In the genomic region with DNA sequence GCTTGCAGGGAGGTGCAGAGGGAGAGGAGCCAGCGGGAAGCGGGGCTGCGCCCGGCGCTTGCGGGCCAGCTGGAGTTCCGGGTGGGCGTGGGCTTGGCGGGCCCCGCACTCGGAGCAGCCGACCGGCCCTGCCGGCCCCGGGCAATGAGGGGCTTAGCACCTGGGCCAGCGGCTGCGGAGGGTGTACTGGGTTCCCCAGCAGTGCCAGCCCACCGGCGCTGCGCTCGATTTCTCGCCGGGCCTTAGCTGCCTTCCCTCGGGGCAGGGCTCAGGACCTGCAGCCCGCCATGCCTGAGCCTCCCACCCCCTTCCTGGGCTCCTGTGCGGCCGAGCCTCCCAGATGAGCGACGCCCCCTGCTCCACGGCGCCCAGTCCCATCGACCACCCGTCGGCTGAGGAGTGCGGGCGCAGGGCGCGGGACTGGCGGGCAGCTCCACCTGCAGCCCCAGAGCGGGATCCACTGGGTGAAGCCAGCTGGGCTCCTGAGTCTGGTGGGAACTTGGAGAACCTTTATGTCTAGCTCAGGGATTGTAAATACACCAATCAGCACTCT, we compare ENCODE assay signal across 3 cellular contexts. TPM values are rescaled to one million over a fixed set of nuclear protein-coding genes. Genes with fewer than 3 reads are reported as not detected.
DNase-seq lines count a peak whose midpoint lies in the region; ATAC-seq and TF ChIP-seq lines count a peak whose summit lies in the region.
"Not testable (repeated sequence)": the region's sequence is repeated elsewhere in the genome, so short reads cannot be mapped to it uniquely, and the experiment has no call there.

No MANE protein-coding gene starts in this region.

- not testable (repeated sequence) for H2BK20ac ChIP-seq in H9 (ENCODE audit: low read depth, low read length, poor library complexity, severe bottlenecking)

- DNase-seq in H9 (peak; percentile 35), WTC11 (ENCODE audit: low spot score) (peak; percentile 24)
- not testable (repeated sequence) for DNase-seq in testis

- POLR2A ChIA-PET in WTC11 (lab: Charles Lee): not testable (repeated sequence)

- H2AK5ac ChIP-seq in H9 (ENCODE audit: insufficient read length, low read length): not testable (repeated sequence)

- not testable (repeated sequence) for H3K4me3 Mint-ChIP-seq in H9, WTC11

- H3K36me3 Mint-ChIP-seq in H9 (ENCODE audit: insufficient read depth in 1 of 3, low read depth in 3 of 3); WTC11: not testable (repeated sequence)

- H3K9me3 Mint-ChIP-seq in H9: not testable (repeated sequence)
- peaks cover 13% of the 10 kb centered on the region for H3K9me3 Mint-ChIP-seq in WTC11

- H3K23ac ChIP-seq in H9 (ENCODE audit: insufficient read length, low read depth, low read length): not testable (repeated sequence)

- H3K79me1 ChIP-seq in H9 (ENCODE audit: insufficient read depth, low read depth, low read length, poor library complexity, severe bottlenecking): not testable (repeated sequence)

- not testable (repeated sequence) for H3K36me3 ChIP-seq in testis (ENCODE audit: low read depth, missing control alignments)

- not testable (repeated sequence) for H3K27ac ChIP-seq in H9 (ENCODE audit: insufficient read length, low read depth, low read length)
- H3K27ac ChIP-seq in testis: peak overlapping the region in 1 of 2 donors; percentile 19

- not testable (repeated sequence) for H2BK15ac ChIP-seq in H9 (ENCODE audit: low read depth, low read length)

- not testable (repeated sequence) for H4K5ac ChIP-seq in H9 (ENCODE audit: insufficient read length, low read depth, low read length)

- not testable (repeated sequence) for H3K14ac ChIP-seq in H9 (ENCODE audit: insufficient read depth, low read length)

- H2BK5ac ChIP-seq in H9 (ENCODE audit: insufficient read length, low read length): not testable (repeated sequence)

- H2BK120ac ChIP-seq in H9 (ENCODE audit: low read depth, low read length, poor library complexity, severe bottlenecking): not testable (repeated sequence)

- not testable (repeated sequence) for H3K27me3 Mint-ChIP-seq in H9 (ENCODE audit: low read depth); WTC11 (ENCODE audit: low read depth)

- not testable (repeated sequence) for H3K9me3 ChIP-seq in H9 (ENCODE audit: control insufficient read depth, low read depth, low read length); testis

- H3K27me3 ChIP-seq in H9 (ENCODE audit: insufficient read depth, low read length); testis: not testable (repeated sequence)

- CTCF ChIA-PET in WTC11 (lab: Charles Lee): not testable (repeated sequence)

- not testable (repeated sequence) for H4K8ac ChIP-seq in H9 (replicated peaks; ENCODE audit: insufficient read length, low read depth, low read length)

- no CpG with 5 or more reads among the region's 40 CpGs for WGBS in H9 (ENCODE audit: extremely low coverage, insufficient read length, low lambda C conversion rate)
- 85% methylated on average over 40 of the region's 40 CpGs; no CpG with 5 or more reads in 1 of the 2 donors for WGBS in testis, 2 donors

- ATAC-seq in WTC11: not testable (repeated sequence)

- H2AFZ ChIP-seq in H9 (ENCODE audit: low read length): not testable (repeated sequence)

- not testable (repeated sequence) for H3K9ac ChIP-seq in H9 (ENCODE audit: extremely low read depth, insufficient read length, low read length)

- H3K4me2 ChIP-seq in H9 (ENCODE audit: insufficient read depth, insufficient read length, low read length): not testable (repeated sequence)

- not testable (repeated sequence) for H3T11ph ChIP-seq in H9 (ENCODE audit: low read length)

- not testable (repeated sequence) for H4K20me1 ChIP-seq in H9 (ENCODE audit: control insufficient read depth, insufficient read depth, insufficient read length)

- H4K91ac ChIP-seq in H9 (ENCODE audit: insufficient read length, low read depth, low read length): not testable (repeated sequence)

- intact Hi-C loops in testis (cut with DNase I; ENCODE audit: low total_unique reads): not testable (repeated sequence)

- not testable (repeated sequence) for H3K23me2 ChIP-seq in H9 (ENCODE audit: insufficient read length, low read depth, low read length, poor library complexity, severe bottlenecking)

- not testable (repeated sequence) for TF ChIP-seq CTCF in H9 (conservative IDR thresholded peaks at IDR 0.05); WTC11 (IDR thresholded peaks at IDR 0.05); testis (IDR thresholded peaks at IDR 0.05)

- H3K27ac Mint-ChIP-seq in H9, WTC11: not testable (repeated sequence)

- peaks cover 21 to 23% of the 10 kb centered on the region in 2 experiments for H3K4me1 Mint-ChIP-seq in H9
- peaks cover 27% of the 10 kb centered on the region for H3K4me1 Mint-ChIP-seq in WTC11

- H2BK12ac ChIP-seq in H9 (ENCODE audit: insufficient read length, low read depth, low read length): not testable (repeated sequence)

- not testable (repeated sequence) for TF ChIP-seq POLR2A in testis (IDR thresholded peaks at IDR 0.05)

- H3K4me3 ChIP-seq in testis: peak overlapping the region; percentile 22 to 34

- not testable (repeated sequence) for H3K4me1 ChIP-seq in H9 (ENCODE audit: insufficient read depth, low read length); testis

- not testable (repeated sequence) for H3K18ac ChIP-seq in H9 (ENCODE audit: insufficient read length, low read depth, low read length)

- not testable (repeated sequence) for H3K4ac ChIP-seq in H9 (ENCODE audit: low read depth, low read length)

- not testable (repeated sequence) for H3K79me2 ChIP-seq in H9 (ENCODE audit: insufficient read depth, low read length)

- not testable (repeated sequence) for H3K56ac ChIP-seq in H9 (ENCODE audit: insufficient read length, low read depth, low read length)

RNA-seq across cellular contexts. Expression of a gene that starts 3.4 kb away (rescaled TPM):
- total RNA-seq in H9 (2021): 57.2 and 59.8 TPM in 2 replicates
- 32.3 to 39.3 TPM (median 34.4 TPM) in 3 replicates for total RNA-seq in WTC11 (2021)
- 10 to 100 TPM; 30.9 to 41.1 TPM for total RNA-seq in testis
- polyA plus RNA-seq in testis (ENCODE audit: insufficient read depth, low read depth, low replicate concordance): 14.6 TPM

RNA-seq across cellular contexts. Expression of a gene that starts 53.8 kb away (rescaled TPM):
- total RNA-seq in H9 (2021) (154 and 157 TPM in 2 replicates), WTC11 (2021) (118 TPM in 3 replicates), testis (10 to 100 TPM; 60.8 to 65.0 TPM)
- polyA plus RNA-seq in testis (ENCODE audit: insufficient read depth, low read depth, low replicate concordance): 73.5 TPM

RNA-seq across cellular contexts. Expression of a gene that starts 55.2 kb away (rescaled TPM):
- total RNA-seq in H9 (2021) (9.1 and 11.9 TPM in 2 replicates), WTC11 (2021) (12.9 to 16.7 TPM (median 13.7 TPM) in 3 replicates), testis (10 to 100 TPM; 16.4 to 25.2 TPM)
- polyA plus RNA-seq in testis (ENCODE audit: insufficient read depth, low read depth, low replicate concordance): 9.3 TPM
